In the genomic region with DNA sequence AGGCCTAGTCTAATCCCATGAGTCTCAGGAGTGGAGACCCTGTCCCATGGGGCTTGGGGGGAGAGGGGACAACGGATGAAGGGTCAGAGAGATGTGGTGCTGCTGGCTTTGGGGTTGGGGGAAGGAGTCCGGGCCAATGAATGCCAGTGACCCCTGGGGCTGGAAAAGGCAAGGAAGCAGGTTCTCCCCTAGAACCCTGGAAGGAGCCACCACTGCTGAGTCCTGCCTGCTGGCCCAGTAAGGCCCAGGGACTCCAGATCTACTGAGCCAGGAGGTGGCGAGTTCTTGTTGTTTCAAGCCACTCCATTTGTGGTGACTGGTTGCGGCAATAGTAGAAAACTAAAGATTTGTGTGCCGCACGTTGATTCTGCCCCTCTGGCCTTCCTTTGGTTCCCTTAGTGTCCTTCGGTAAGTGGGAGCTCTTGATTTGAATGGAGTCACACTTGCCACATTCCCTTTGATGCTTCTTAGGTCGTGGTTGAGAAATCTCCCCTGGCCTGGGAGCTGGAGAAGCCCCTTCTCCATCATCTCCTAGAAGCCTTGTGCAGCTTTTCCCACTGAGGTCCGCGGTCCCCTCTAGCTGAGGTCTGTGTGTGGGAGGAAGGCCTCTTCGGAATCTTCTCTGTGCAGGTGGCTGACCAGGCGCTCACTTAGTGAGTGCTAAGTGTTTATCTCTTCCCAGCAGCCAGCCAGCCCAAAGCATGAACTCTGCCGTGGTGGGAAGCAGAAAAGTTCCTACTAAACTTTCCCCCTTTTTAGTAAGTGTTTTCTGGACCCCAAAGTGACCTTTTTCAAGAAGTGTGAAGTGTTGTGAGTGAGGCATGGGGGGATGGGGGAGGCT, we compare ENCODE assay signal across 24 cellular contexts. TPM values are rescaled to one million over a fixed set of nuclear protein-coding genes. Genes with fewer than 3 reads are reported as not detected.
DNase-seq lines count a peak whose midpoint lies in the region; ATAC-seq, FAIRE-seq and TF ChIP-seq lines count a peak whose summit lies in the region.
"Had no signal": no experiment of that assay in that cellular context is flagged by ENCODE, and none has a peak within 500 bp of the region (broad histone marks: within the 10 kb centered on the region; RNA-seq: fewer than 3 reads in every experiment).

No MANE protein-coding gene starts in this region.

- no peaks in the 10 kb centered on the region for H3K4me1 ChIP-seq in K562 (replicated peaks in 1 of 2; ENCODE audit: control insufficient read depth in 2 of 2, insufficient read depth in 2 of 2, low read length in 2 of 2)
- no peaks in the 10 kb centered on the region for H3K4me1 ChIP-seq in lower lobe of right lung
- no peaks in the 10 kb centered on the region for H3K4me1 ChIP-seq in tibial artery
- H3K4me1 ChIP-seq: BE2C, SJCRH30 had no signal

- no peak overlapping the region for H2AFZ ChIP-seq in K562 (ENCODE audit: low read depth, low read length)

- intact Hi-C loops in K562 (cut with micrococcal nuclease) (no loop called here), lower lobe of right lung (cut with DNase I) (no loop called here), tibial artery (cut with DNase I; ENCODE audit: low total_unique reads) (no loop called here)

- H3K9ac ChIP-seq in K562 (ENCODE audit: insufficient read depth in 1 of 2, low read depth in 2 of 2, low read length in 2 of 2), result no peak overlapping the region
- H3K9ac ChIP-seq: KMS-11 had no signal

- H3K27ac ChIP-seq in K562 (ENCODE audit: extremely low read depth, low read depth, low read length), result no peak overlapping the region
- H3K27ac ChIP-seq in lower lobe of right lung, result no peak overlapping the region
- no peak overlapping the region for H3K27ac ChIP-seq in tibial artery
- H3K27ac ChIP-seq: 22Rv1, KMS-11, SJCRH30 had no signal

- BruUV-seq in K562 (replicated peaks; lab: Mats Ljungman, UMichigan), result no TSS peak

- H3K9me3 ChIP-seq in K562 (replicated peaks; ENCODE audit: control insufficient read depth, insufficient read depth, low read depth, low read length), result no peaks in the 10 kb centered on the region
- no peaks in the 10 kb centered on the region for H3K9me3 ChIP-seq in lower lobe of right lung
- no peaks in the 10 kb centered on the region for H3K9me3 ChIP-seq in tibial artery
- H3K9me3 ChIP-seq: BE2C, SJCRH30 had no signal

- no peak for TF ChIP-seq POLR2A in K562 (conservative IDR thresholded peaks at IDR 0.05)

- WGBS in K562 (ENCODE audit: insufficient coverage, low coverage, missing lambda C conversion rate), result 4% methylated on average over 13 of the region's 13 CpGs

- H3K4me2 ChIP-seq in K562 (ENCODE audit: insufficient read depth, low read length), result no peak overlapping the region
- H3K4me2 ChIP-seq: KMS-11 had no signal

- FAIRE-seq in K562 (lab: Jason Lieb, UNC), result no peak
- FAIRE-seq: GM18507, RCC 7860 had no signal

- DNase-seq in activated CD4-positive, alpha-beta T cell treated with anti-CD3 and anti-CD28 coated beads for 1 hour, result peak; percentile 3
- DNase-seq in activated CD4-positive, alpha-beta T cell treated with anti-CD3 and anti-CD28 coated beads for 48 hours, result no peak
- DNase-seq in K562 (ENCODE audit: extremely low read depth in 1 of 4, low spot score in 3 of 4) (peak in 2 of 4 experiments; percentile 19 to 25), lower lobe of right lung (peak; percentile 14), tibial artery (peak; percentile 3 to 39), Ammon's horn (ENCODE audit: low spot score) (no peak)
- DNase-seq: BE2C, DMS53, H7, IMR-90, MM.1S, NCI-H2029, NCI-H446, NCI-H524 treated with DMSO at 0.1 percent for 48 hours, NCI-H774 had no signal

- H3K27me3 ChIP-seq in K562 (ENCODE audit: control insufficient read depth in 2 of 2, insufficient read depth in 2 of 2, low read length in 2 of 2) (peaks cover 11 to 48% of the 10 kb centered on the region in 2 experiments; a peak in 4 of 5 replicates), lower lobe of right lung (ENCODE audit: low read depth) (peaks cover 3% of the 10 kb centered on the region), tibial artery (peaks cover 0 to 33% of the 10 kb centered on the region in 2 donors)
- H3K27me3 ChIP-seq: BE2C had no signal

- ATAC-seq in K562 (no peak), lower lobe of right lung (no peak), HG03095 (IDR thresholded peaks at IDR 0.05; ENCODE audit: unreplicated experiment) (no peak), GM21717 (IDR thresholded peaks at IDR 0.05; ENCODE audit: unreplicated experiment) (no peak)

- POLR2A ChIA-PET in K562 (lab: Yijun Ruan, JAX), result no interaction called here

- H3K4me3 ChIP-seq in K562, result no peak overlapping the region
- no peak overlapping the region for H3K4me3 ChIP-seq in lower lobe of right lung
- H3K4me3 ChIP-seq in tibial artery, result no peak overlapping the region
- H3K4me3 ChIP-seq: SJCRH30 had no signal

- in situ Hi-C loops in K562 (cut with MboI), result no loop called here

- no peak for TF ChIP-seq CTCF in K562 (IDR thresholded peaks at IDR 0.05 in 2 of 3, conservative IDR thresholded peaks at IDR 0.05 in 1 of 3; ENCODE audit: insufficient read depth in 2 of 3, low read depth in 1 of 3, low read length in 3 of 3)
- TF ChIP-seq CTCF in lower lobe of right lung (IDR thresholded peaks at IDR 0.05), result no peak
- no peak for TF ChIP-seq CTCF in tibial artery (IDR thresholded peaks at IDR 0.05)

- H3K9me1 ChIP-seq in K562 (ENCODE audit: control insufficient read depth, insufficient read depth, low read length), result no peaks in the 10 kb centered on the region

- no peaks in the 10 kb centered on the region for H3K79me2 ChIP-seq in K562 (ENCODE audit: control insufficient read depth, insufficient read depth, low read length)

- no peak for TF ChIP-seq RAD21 in K562 (CRISPR knock-in tag; conservative IDR thresholded peaks at IDR 0.05 in 1 of 2, IDR thresholded peaks at IDR 0.05 in 1 of 2)

- H3K36me3 ChIP-seq in K562 (ENCODE audit: control insufficient read depth, insufficient read depth, low read length), result no peaks in the 10 kb centered on the region
- no peaks in the 10 kb centered on the region for H3K36me3 ChIP-seq in lower lobe of right lung
- no peaks in the 10 kb centered on the region for H3K36me3 ChIP-seq in tibial artery
- H3K36me3 ChIP-seq: BE2C, SJCRH30 had no signal

- CTCF ChIA-PET in K562 (lab: Yijun Ruan, JAX; ENCODE audit: low intra/inter-chr PET ratio), result no interaction called here

- H4K20me1 ChIP-seq in K562 (replicated peaks; ENCODE audit: control insufficient read depth, insufficient read depth, low read length), result peaks cover 5% of the 10 kb centered on the region

- TF ChIP-seq EP300 in K562 (IDR thresholded peaks at IDR 0.05; ENCODE audit: low read length), result no peak

TF ChIP-seq in K562, 482 proteins besides CTCF, POLR2A, EP300 and RAD21 (continues in another document):
- TF ChIP-seq CCAR2 (IDR thresholded peaks at IDR 0.05; ENCODE audit: low read depth, low read length), result no peak
- no peak for TF ChIP-seq SRSF1 (IDR thresholded peaks at IDR 0.05; ENCODE audit: low read depth, low read length)

RNA-seq across cellular contexts. Expression of a gene that starts 9.0 kb away (rescaled TPM):
- total RNA-seq in K562 (2011; cell fraction: chromatin; rRNA removed; ENCODE audit: low replicate concordance), result not detected in 2 replicates
- not detected in 2 replicates for total RNA-seq in K562 (2011; cell fraction: nucleolus; rRNA removed)
- not detected in 2 replicates for total RNA-seq in K562 (2011; cell fraction: nucleoplasm; rRNA removed)
- total RNA-seq in K562 (2014; rRNA removed) (not detected in 2 replicates), K562 (2014; rRNA removed; fragmentation: Illumina TruSeq; extraction: Trizol) (not detected in 2 replicates), K562 (2015; rRNA removed; fragmentation: Illumina TruSeq; extraction: Trizol) (not detected in 2 replicates), K562 (2021) (not detected in 2 replicates), lower lobe of right lung (84.4 TPM)
- polyA plus RNA-seq in K562 (2011; rRNA removed) (not detected in 2 replicates), K562 (2014; fragmentation: Illumina TruSeq; extraction: Trizol) (not detected in 2 replicates), K562 (2014; fragmentation: Nextera tagmentation; extraction: Ambion mirVana) (not detected), K562 (2014; rRNA removed) (not detected in 2 replicates)
- not detected in 2 replicates for polyA plus RNA-seq in K562 (2011; cell fraction: cytosol; rRNA removed)
- polyA plus RNA-seq in K562 (2011; cell fraction: nucleus; rRNA removed), result not detected in 2 replicates
- polyA plus RNA-seq in K562 (2012), result not detected in 2 replicates
- not detected in 2 replicates for polyA minus RNA-seq in K562 (2011; rRNA and poly(A)+ RNA removed)
- not detected in 2 replicates for polyA minus RNA-seq in K562 (2011; cell fraction: cytosol; rRNA and poly(A)+ RNA removed)
- polyA minus RNA-seq in K562 (2011; cell fraction: nucleus; rRNA and poly(A)+ RNA removed), result not detected in 2 replicates
- total RNA-seq: Daoy, G401, H7, IMR-90, SJCRH30 had no signal
- polyA plus RNA-seq: IMR-90 had no signal

RNA-seq across cellular contexts. Expression of a gene that starts 28.1 kb away (rescaled TPM):
- total RNA-seq in K562 (2011; cell fraction: chromatin; rRNA removed; ENCODE audit: low replicate concordance), result not detected in 2 replicates
- total RNA-seq in K562 (2011; cell fraction: nucleolus; rRNA removed), result not detected in 2 replicates
- not detected in 2 replicates for total RNA-seq in K562 (2011; cell fraction: nucleoplasm; rRNA removed)
- total RNA-seq in K562 (2014; rRNA removed) (not detected in 2 replicates), K562 (2014; rRNA removed; fragmentation: Illumina TruSeq; extraction: Trizol) (not detected in 2 replicates), K562 (2015; rRNA removed; fragmentation: Illumina TruSeq; extraction: Trizol) (not detected in 2 replicates), K562 (2021) (not detected in 2 replicates), lower lobe of right lung (not detected)
- polyA plus RNA-seq in K562 (2011; rRNA removed) (not detected in 2 replicates), K562 (2014; fragmentation: Illumina TruSeq; extraction: Trizol) (not detected in 2 replicates), K562 (2014; fragmentation: Nextera tagmentation; extraction: Ambion mirVana) (not detected), K562 (2014; rRNA removed) (not detected in 2 replicates)
- polyA plus RNA-seq in K562 (2011; cell fraction: cytosol; rRNA removed), result not detected in 2 replicates
- not detected in 2 replicates for polyA plus RNA-seq in K562 (2011; cell fraction: nucleus; rRNA removed)
- polyA plus RNA-seq in K562 (2012), result not detected in 2 replicates
- polyA minus RNA-seq in K562 (2011; rRNA and poly(A)+ RNA removed), result not detected in 2 replicates
- not detected in 2 replicates for polyA minus RNA-seq in K562 (2011; cell fraction: cytosol; rRNA and poly(A)+ RNA removed)
- not detected in 2 replicates for polyA minus RNA-seq in K562 (2011; cell fraction: nucleus; rRNA and poly(A)+ RNA removed)
- total RNA-seq: Daoy, G401, H7, IMR-90, SJCRH30 had no signal
- polyA plus RNA-seq: IMR-90 had no signal

Comparison
In these comparisons a context has a peak if more than half of its experiments do, and no peak if none do; other contexts are left out.
1. DNase-seq: peak in activated CD4-positive, alpha-beta T cell treated with anti-CD3 and anti-CD28 coated beads for 1 hour (single experiment), lower lobe of right lung (single experiment) and tibial artery (2 of 2); none in activated CD4-positive, alpha-beta T cell treated with anti-CD3 and anti-CD28 coated beads for 48 hours (single experiment) and Ammon's horn (single experiment).
2. RNA of a gene that starts 9.0 kb away (total RNA-seq): 84.4 TPM in lower lobe of right lung (single experiment); not detected in K562; every median in the first group is over 10 times any median in the second.